In genomic region chr4:77862478-77863216, GRCh38 we compare ENCODE assay signal across 8 cellular contexts. TPM values are rescaled to one million over a fixed set of nuclear protein-coding genes. Genes with fewer than 3 reads are reported as not detected.
A peak's percentile ranks its signal among the peaks of the same experiment; 100 is the strongest.
DNase-seq lines count a peak whose midpoint lies in the region; ATAC-seq and TF ChIP-seq lines count a peak whose summit lies in the region.

Gene MRPL1, plus strand, starts transcription at chr4:77862830. Its CDS starts 19 bp downstream, at chr4:77862849.

- no peaks in the 10 kb centered on the region for H3K36me3 Mint-ChIP-seq in IgD-negative memory B cell

- peak within 1 kb of the TSS; percentile 91 to 100 (median 97) for H3K4me3 Mint-ChIP-seq in IgD-negative memory B cell

- peaks cover 9% of the 10 kb centered on the region for H3K4me1 ChIP-seq in mucosa of descending colon (ENCODE audit: low read depth)

- H3K4me3 ChIP-seq in epithelial cell of esophagus (ENCODE audit: low read length) (peak within 1 kb of the TSS; percentile 91), mucosa of descending colon (peak within 1 kb of the TSS; percentile 45)

- TF ChIP-seq CTCF in epithelial cell of esophagus (IDR thresholded peaks at IDR 0.05; ENCODE audit: insufficient read depth, low read depth, low read length, missing control alignments) = peak; percentile 5
- TF ChIP-seq CTCF in mucosa of descending colon (IDR thresholded peaks at IDR 0.05) = no peak

- H3K36me3 ChIP-seq in mucosa of descending colon (ENCODE audit: low read depth) = no peaks in the 10 kb centered on the region

- H3K4me1 Mint-ChIP-seq in IgD-negative memory B cell = peaks cover 20 to 36% (median 33%) of the 10 kb centered on the region in 3 donors

- H3K27ac Mint-ChIP-seq in IgD-negative memory B cell = peak within 1 kb of the TSS; percentile 99 to 100 (median 100)

- DNase-seq in DMS 273 treated with DMSO at 0.1 percent for 48 hours (lab: John Stamatoyannopoulos, UW) = peak; percentile 92
- peak; percentile 81 for DNase-seq in OCI-M2 (lab: John Stamatoyannopoulos, UW; ENCODE audit: unreplicated experiment)
- DNase-seq in activated T-cell treated with anti-CD3 and anti-CD28 coated beads for 4 hours = peak; percentile 83
- DNase-seq in epithelial cell of esophagus (ENCODE audit: low read depth) = peak; percentile 97
- DNase-seq in mucosa of descending colon = peak; percentile 85 to 93 (median 90)
- peak; percentile 72 for DNase-seq in stimulated activated CD8-positive, alpha-beta memory T cell treated with anti-CD3 and anti-CD28 coated beads, Interleukin-4, amount 100 ng/mL, for 24 hours (ENCODE audit: low read depth)

- no peaks in the 10 kb centered on the region for H3K27me3 Mint-ChIP-seq in IgD-negative memory B cell

- no peaks in the 10 kb centered on the region for H3K9me3 Mint-ChIP-seq in IgD-negative memory B cell

- ATAC-seq in GM21529 (IDR thresholded peaks at IDR 0.05; ENCODE audit: unreplicated experiment) = peak; percentile 83
- ATAC-seq in mucosa of descending colon = peak; percentile 97

- intact Hi-C loops in mucosa of descending colon (cut with DNase I, micrococcal nuclease) = no loop called here

- no peaks in the 10 kb centered on the region for H3K9me3 ChIP-seq in mucosa of descending colon

RNA-seq across cellular contexts. Expression of gene MRPL1, which starts in this region (rescaled TPM):
- polyA plus RNA-seq in IgD-negative memory B cell = 30.0 TPM
- 10 to 100 TPM; 28.3 to 35.0 (median 29.1) TPM for total RNA-seq in mucosa of descending colon

Comparison
In these comparisons a context has a peak if more than half of its experiments do, and no peak if none do; other contexts are left out.
1. Peak in every context shown above with its lines: DNase-seq, ATAC-seq and H3K4me3 ChIP-seq.